Comparison of ENCODE assay signal across 11 cellular contexts in genomic region chr7:50229964-50230363, GRCh38.
DNase-seq lines count a peak whose midpoint lies in the region; ATAC-seq, FAIRE-seq and TF ChIP-seq lines count a peak whose summit lies in the region.
"Had no signal": no experiment of that assay in that cellular context is flagged by ENCODE, and none has a peak within 500 bp of the region (broad histone marks: within the 10 kb centered on the region; RNA-seq: fewer than 3 reads in every experiment).

No MANE protein-coding gene starts in this region.

- TF ChIP-seq CTCF in endodermal cell (conservative IDR thresholded peaks at IDR 0.05) (peak; percentile 82), retinal pigment epithelial cell (conservative IDR thresholded peaks at IDR 0.05; ENCODE audit: low read depth, low read length) (peak; percentile 45)

- DNase-seq in SKM-1 treated with dmso at 0.1 percent for 144 hours (lab: John Stamatoyannopoulos, UW; ENCODE audit: unreplicated experiment) (peak; percentile 23), SKM-1 (lab: John Stamatoyannopoulos, UW; ENCODE audit: unreplicated experiment) (no peak), MV-4-11 (lab: John Stamatoyannopoulos, UW) (peak; percentile 51), endodermal cell (no peak), retinal pigment epithelial cell (ENCODE audit: low read depth) (no peak), urothelium cell line (ENCODE audit: low spot score) (no peak)
- no peak for DNase-seq in activated T-cell treated with anti-CD3 and anti-CD28 coated beads, Interleukin-2, amount 50 U/mL, for 24 hours
- DNase-seq in activated naive CD4-positive, alpha-beta T cell treated with anti-CD3 and anti-CD28 coated beads, Interleukin-2, amount 50 U/mL, for 72 hours (ENCODE audit: low spot score in 2 of 2): no peak
- DNase-seq: activated naive CD8-positive, alpha-beta T cell treated with anti-CD3 and anti-CD28 coated beads for 36 hours; T-helper 9 cell had no signal

- no peak overlapping the region for H3K4me3 Mint-ChIP-seq in endodermal cell
- no peak overlapping the region for H3K4me3 Mint-ChIP-seq in activated T-cell treated with anti-CD3 and anti-CD28 coated beads, Interleukin-2, amount 50 U/mL, for 24 hours
- H3K4me3 Mint-ChIP-seq: activated naive CD8-positive, alpha-beta T cell treated with anti-CD3 and anti-CD28 coated beads for 36 hours had no signal

- no peak for ATAC-seq in activated naive CD4-positive, alpha-beta T cell treated with anti-CD3 and anti-CD28 coated beads, Interleukin-2, amount 50 U/mL, for 72 hours

- WGBS in endodermal cell (ENCODE audit: insufficient coverage in 1 of 2, insufficient read length in 1 of 2), 2 experiments: 74% methylated on average over 3 of the region's 3 CpGs; no CpG with 5 or more reads in 1 of the 2 experiments

- no peak overlapping the region for H3K27ac Mint-ChIP-seq in endodermal cell
- no peak overlapping the region for H3K27ac Mint-ChIP-seq in activated T-cell treated with anti-CD3 and anti-CD28 coated beads, Interleukin-2, amount 50 U/mL, for 24 hours
- no peak overlapping the region for H3K27ac Mint-ChIP-seq in activated naive CD4-positive, alpha-beta T cell treated with anti-CD3 and anti-CD28 coated beads, Interleukin-2, amount 50 U/mL, for 72 hours

- H3K27me3 Mint-ChIP-seq in endodermal cell (ENCODE audit: insufficient read depth): no peaks in the 10 kb centered on the region
- H3K27me3 Mint-ChIP-seq in activated T-cell treated with anti-CD3 and anti-CD28 coated beads, Interleukin-2, amount 50 U/mL, for 24 hours: no peaks in the 10 kb centered on the region
- H3K27me3 Mint-ChIP-seq: activated naive CD8-positive, alpha-beta T cell treated with anti-CD3 and anti-CD28 coated beads for 36 hours had no signal

- H3K4me1 ChIP-seq in endodermal cell (ENCODE audit: control insufficient read depth, insufficient read depth, low read length): no peaks in the 10 kb centered on the region

- H3K4me1 Mint-ChIP-seq in endodermal cell: no peaks in the 10 kb centered on the region
- peaks cover 46% of the 10 kb centered on the region for H3K4me1 Mint-ChIP-seq in activated T-cell treated with anti-CD3 and anti-CD28 coated beads, Interleukin-2, amount 50 U/mL, for 24 hours (ENCODE audit: low read depth)

- peaks cover 23% of the 10 kb centered on the region for H3K9me3 ChIP-seq in endodermal cell (ENCODE audit: control insufficient read depth, low read length)

- no peaks in the 10 kb centered on the region for H3K36me3 ChIP-seq in endodermal cell (ENCODE audit: control insufficient read depth, insufficient read depth, low read length)

- no peaks in the 10 kb centered on the region for H3K27me3 ChIP-seq in endodermal cell (ENCODE audit: control insufficient read depth, insufficient read depth, low read length, poor library complexity, severe bottlenecking)

- H3K9ac ChIP-seq in endodermal cell (ENCODE audit: extremely low read depth, low read length, poor library complexity, severe bottlenecking): no peak overlapping the region

- no peak overlapping the region for H3K4me3 ChIP-seq in endodermal cell (ENCODE audit: low read length)
- no peak overlapping the region for H3K4me3 ChIP-seq in retinal pigment epithelial cell (ENCODE audit: low read length)

- H3K36me3 Mint-ChIP-seq in endodermal cell (ENCODE audit: low read depth): no peaks in the 10 kb centered on the region
- peaks cover 12% of the 10 kb centered on the region for H3K36me3 Mint-ChIP-seq in activated T-cell treated with anti-CD3 and anti-CD28 coated beads, Interleukin-2, amount 50 U/mL, for 24 hours (ENCODE audit: low read depth)
- H3K36me3 Mint-ChIP-seq in activated naive CD4-positive, alpha-beta T cell treated with anti-CD3 and anti-CD28 coated beads, Interleukin-2, amount 50 U/mL, for 72 hours: peaks cover 13 to 26% of the 10 kb centered on the region in 2 donors

- FAIRE-seq in urothelium cell line (lab: Jason Lieb, UNC): no peak
- FAIRE-seq: frontal cortex had no signal

- no peak overlapping the region for H3K27ac ChIP-seq in endodermal cell (ENCODE audit: low read depth, low read length)

- peaks cover 20% of the 10 kb centered on the region for H3K9me3 Mint-ChIP-seq in endodermal cell
- peaks cover 15% of the 10 kb centered on the region for H3K9me3 Mint-ChIP-seq in activated T-cell treated with anti-CD3 and anti-CD28 coated beads, Interleukin-2, amount 50 U/mL, for 24 hours
- H3K9me3 Mint-ChIP-seq in activated naive CD4-positive, alpha-beta T cell treated with anti-CD3 and anti-CD28 coated beads, Interleukin-2, amount 50 U/mL, for 72 hours: peaks cover 8 to 15% of the 10 kb centered on the region in 2 donors

Comparison
In these comparisons a context has a peak if more than half of its experiments do, and no peak if none do; other contexts are left out.
1. DNase-seq: peak in SKM-1 treated with dmso at 0.1 percent for 144 hours (single experiment) and MV-4-11 (single experiment); none in SKM-1 (single experiment), endodermal cell (single experiment), retinal pigment epithelial cell (single experiment), urothelium cell line (single experiment), activated T-cell treated with anti-CD3 and anti-CD28 coated beads, Interleukin-2, amount 50 U/mL, for 24 hours (single experiment) and activated naive CD4-positive, alpha-beta T cell treated with anti-CD3 and anti-CD28 coated beads, Interleukin-2, amount 50 U/mL, for 72 hours (0 of 2).